8 cellular contexts compared by ENCODE assay signal in the genomic region with DNA sequence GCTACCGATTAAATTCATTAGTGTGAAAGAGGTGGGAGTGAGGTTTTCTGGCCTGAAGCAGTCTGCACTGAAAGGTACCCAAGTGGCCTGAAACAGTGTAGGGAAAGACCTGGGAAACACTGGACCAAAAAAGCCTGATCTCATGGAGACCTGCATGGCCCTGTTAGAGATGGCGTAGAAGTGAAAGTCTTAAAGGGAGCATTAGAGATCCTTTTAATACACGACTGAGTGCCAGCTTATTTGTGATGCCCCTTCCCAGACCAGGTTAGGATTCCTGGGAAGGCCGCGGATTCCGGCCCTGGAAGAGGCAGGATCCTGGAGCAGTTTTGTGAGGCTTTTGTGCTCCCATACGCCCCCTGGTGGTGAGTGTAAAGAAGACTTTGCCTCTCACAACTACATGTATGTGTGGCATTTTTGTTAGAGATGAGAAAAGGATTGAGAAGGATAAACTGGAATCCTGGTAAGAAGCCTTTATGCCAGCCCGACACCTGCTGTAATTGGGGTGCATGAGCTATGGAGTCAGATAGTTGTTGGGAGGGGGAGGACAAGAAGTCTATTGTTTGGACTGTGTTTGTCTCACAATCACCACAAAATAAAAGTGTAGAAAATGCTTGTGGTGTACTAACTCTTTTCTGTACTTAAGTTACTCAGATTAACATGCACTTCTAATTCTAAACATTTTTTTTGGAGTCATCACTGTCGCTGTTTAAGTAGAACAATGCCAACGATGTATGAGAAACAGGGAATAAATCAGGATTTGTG. TPM values are rescaled to one million over a fixed set of nuclear protein-coding genes. Genes with fewer than 3 reads are reported as not detected.
DNase-seq lines count a peak whose midpoint lies in the region; ATAC-seq and TF ChIP-seq lines count a peak whose summit lies in the region.

No MANE protein-coding gene starts in this region.

- peak overlapping the region; percentile 7; the same call in 1 of the 2 replicates for H3K4me3 ChIP-seq in GM06990 (replicated peaks; ENCODE audit: low read depth, low read length)
- no peak overlapping the region for H3K4me3 ChIP-seq in Peyer's patch
- peak overlapping the region; percentile 41 to 50 for H3K4me3 ChIP-seq in neutrophil (ENCODE audit: low read depth in 1 of 2, low read length in 1 of 2)
- no peak overlapping the region for H3K4me3 ChIP-seq in thoracic aorta

- H3K27me3 ChIP-seq in GM06990 (replicated peaks; ENCODE audit: control insufficient read depth, insufficient read depth, low read length) = no peaks in the 10 kb centered on the region
- H3K27me3 ChIP-seq in Peyer's patch = no peaks in the 10 kb centered on the region
- no peaks in the 10 kb centered on the region for H3K27me3 ChIP-seq in neutrophil
- no peaks in the 10 kb centered on the region for H3K27me3 ChIP-seq in thoracic aorta (replicated peaks; ENCODE audit: insufficient read depth)

- peak overlapping the region; percentile 84 for H3K27ac Mint-ChIP-seq in activated T-helper 17 cell treated with anti-CD3 and anti-CD28 coated beads, Interleukin-2, amount 50 U/mL, for 72 hours

- peaks cover 42% of the 10 kb centered on the region for H3K4me1 Mint-ChIP-seq in activated T-helper 17 cell treated with anti-CD3 and anti-CD28 coated beads, Interleukin-2, amount 50 U/mL, for 72 hours

- TF ChIP-seq CTCF in GM06990 (IDR thresholded peaks at IDR 0.05; ENCODE audit: insufficient read depth, low read length, poor library complexity, severe bottlenecking) = peak; percentile 75
- peak; percentile 74 to 92 (median 81) for TF ChIP-seq CTCF in Peyer's patch (IDR thresholded peaks at IDR 0.05)
- TF ChIP-seq CTCF in neutrophil (IDR thresholded peaks at IDR 0.05) = peak; percentile 80
- TF ChIP-seq CTCF in thoracic aorta (IDR thresholded peaks at IDR 0.05) = peak; percentile 94

- H3K36me3 ChIP-seq in GM06990 (ENCODE audit: control insufficient read depth, insufficient read depth, low read length) (peaks cover 11% of the 10 kb centered on the region), Peyer's patch (peaks cover 0 to 39% (median 0%) of the 10 kb centered on the region in 3 donors), neutrophil (peaks cover 14% of the 10 kb centered on the region), thoracic aorta (peaks cover 35% of the 10 kb centered on the region)

- no peaks in the 10 kb centered on the region for H3K9me3 Mint-ChIP-seq in activated T-helper 17 cell treated with anti-CD3 and anti-CD28 coated beads, Interleukin-2, amount 50 U/mL, for 72 hours

- peaks cover 0 to 12% (median 4%) of the 10 kb centered on the region in 4 donors for H3K4me1 ChIP-seq in Peyer's patch
- peaks cover 41 to 43% of the 10 kb centered on the region in 2 experiments for H3K4me1 ChIP-seq in neutrophil (ENCODE audit: control insufficient read depth in 1 of 2, insufficient read depth in 1 of 2, low read depth in 1 of 2, low read length in 1 of 2)
- H3K4me1 ChIP-seq in thoracic aorta (ENCODE audit: control insufficient read depth in 1 of 2, low read depth in 2 of 2) = peaks cover 10 to 24% of the 10 kb centered on the region in 2 donors

- DNase-seq in GM06990 (ENCODE audit: extremely low read depth, insufficient read length) (peak; percentile 39), HUDEP-2 (lab: John Stamatoyannopoulos, UW; ENCODE audit: unreplicated experiment in 76 of 76) (peak in 60 of 76 experiments; percentile 1 to 61 (median 34)), Peyer's patch (peak; percentile 51 to 88 (median 80)), fibroblast of the conjunctiva (ENCODE audit: low read depth) (peak; percentile 55), thoracic aorta (ENCODE audit: low spot score) (no peak)

- no peak for TF ChIP-seq POLR2A in Peyer's patch (IDR thresholded peaks at IDR 0.05)

- peaks cover 92% of the 10 kb centered on the region for H3K36me3 Mint-ChIP-seq in activated T-helper 17 cell treated with anti-CD3 and anti-CD28 coated beads, Interleukin-2, amount 50 U/mL, for 72 hours (ENCODE audit: low read depth)

- ATAC-seq in activated T-helper 17 cell treated with anti-CD3 and anti-CD28 coated beads, Interleukin-2, amount 50 U/mL, for 72 hours (replicated peaks) = no peak
- peak; percentile 59 for ATAC-seq in thoracic aorta (ENCODE audit: insufficient number of reproducible peaks, low FRiP score, low read depth)
- ATAC-seq in HG03196 (IDR thresholded peaks at IDR 0.05; ENCODE audit: unreplicated experiment) = no peak

- no peaks in the 10 kb centered on the region for H3K27me3 Mint-ChIP-seq in activated T-helper 17 cell treated with anti-CD3 and anti-CD28 coated beads, Interleukin-2, amount 50 U/mL, for 72 hours

- peak overlapping the region; percentile 58 for H3K4me3 Mint-ChIP-seq in activated T-helper 17 cell treated with anti-CD3 and anti-CD28 coated beads, Interleukin-2, amount 50 U/mL, for 72 hours

- H3K27ac ChIP-seq in Peyer's patch = no peak overlapping the region
- H3K27ac ChIP-seq in neutrophil = peak overlapping the region; percentile 88
- H3K27ac ChIP-seq in thoracic aorta = peak overlapping the region; percentile 24 to 25

- no peaks in the 10 kb centered on the region for H3K9me3 ChIP-seq in Peyer's patch
- no peaks in the 10 kb centered on the region for H3K9me3 ChIP-seq in neutrophil
- no peaks in the 10 kb centered on the region for H3K9me3 ChIP-seq in thoracic aorta

RNA-seq across cellular contexts. Expression of gene JADE1, which starts 54.0 kb away (rescaled TPM):
- total RNA-seq in Peyer's patch (10 to 100 TPM; 18.2 to 26.4 (median 19.6) TPM), thoracic aorta (10 to 100 TPM; 23.7 to 63.8 TPM)
- total RNA-seq in activated T-helper 17 cell treated with anti-CD3 and anti-CD28 coated beads, Interleukin-2, amount 50 U/mL, for 72 hours = 10 to 100 TPM; 22.2 to 27.3 TPM

Comparison
In these comparisons a context has a peak if more than half of its experiments do, and no peak if none do; other contexts are left out.
1. H3K4me3 ChIP-seq: peak in GM06990 (single experiment) and neutrophil (2 of 2); none in Peyer's patch (0 of 4) and thoracic aorta (single experiment).
2. H3K27ac ChIP-seq: peak in neutrophil (single experiment) and thoracic aorta (2 of 2); none in Peyer's patch (0 of 4).
3. Peak in every context shown above with its lines, with median percentiles within 50 percentile points of each other: CTCF ChIP-seq.